In genomic region chr15:48406911-48407310, GRCh38 we compare ENCODE assay signal across 14 cellular contexts.
DNase-seq lines count a peak whose midpoint lies in the region; ATAC-seq, FAIRE-seq and TF ChIP-seq lines count a peak whose summit lies in the region.
"Had no signal": no experiment of that assay in that cellular context is flagged by ENCODE, and none has a peak within 500 bp of the region (broad histone marks: within the 10 kb centered on the region; RNA-seq: fewer than 3 reads in every experiment).

No MANE protein-coding gene starts in this region.

- CTCF ChIA-PET in endothelial cell of umbilical vein (lab: Charles Lee): interaction anchor here (0.7 to 2.6 kb wide), 8 partner anchors 9 to 48 kb away, joined by 3 to 16 read pairs (median 4); no protein-coding TSS in a partner anchor

- H3K36me3 ChIP-seq in endothelial cell of umbilical vein (ENCODE audit: control insufficient read depth in 2 of 2, extremely low read depth in 1 of 2, insufficient read depth in 2 of 2, low read length in 2 of 2): peaks cover 2 to 3% of the 10 kb centered on the region in 2 experiments
- H3K36me3 ChIP-seq in gastrocnemius medialis: no peaks in the 10 kb centered on the region
- H3K36me3 ChIP-seq: transverse colon had no signal

- POLR2A ChIA-PET in endothelial cell of umbilical vein (lab: Charles Lee): interaction anchor here (0.6 to 0.8 kb wide), 2 partner anchors 10 to 14 kb away, joined by 3 to 4 read pairs; no protein-coding TSS in a partner anchor

- no TSS peak for BruUV-seq in endothelial cell of umbilical vein (replicated peaks; lab: Mats Ljungman, UMichigan)

- H3K4me2 ChIP-seq in endothelial cell of umbilical vein (ENCODE audit: insufficient read depth, low read length): no peak overlapping the region
- H3K4me2 ChIP-seq: A549 had no signal

- H2AFZ ChIP-seq in endothelial cell of umbilical vein (ENCODE audit: low read depth, low read length): no peak overlapping the region

- no peak overlapping the region for H3K4me3 ChIP-seq in endothelial cell of umbilical vein (replicated peaks in 1 of 3; ENCODE audit: insufficient read depth in 1 of 3, low read depth in 1 of 3, low read length in 3 of 3)
- no peak overlapping the region for H3K4me3 ChIP-seq in gastrocnemius medialis
- H3K4me3 ChIP-seq: A549, coronary artery, transverse colon had no signal

- ATAC-seq in gastrocnemius medialis (no peak), GM18907 (IDR thresholded peaks at IDR 0.05; ENCODE audit: unreplicated experiment) (no peak), GM18498 (IDR thresholded peaks at IDR 0.05; ENCODE audit: unreplicated experiment) (no peak)
- ATAC-seq: A549 had no signal

- in situ Hi-C loops in gastrocnemius medialis (cut with MboI; ENCODE audit: low sequenced_read_pairs in 4 of 4): no loop called here

- H3K27ac ChIP-seq in endothelial cell of umbilical vein (ENCODE audit: insufficient read depth, low read depth, low read length) (no peak overlapping the region), gastrocnemius medialis (peak overlapping the region in 3 of 4 donors; percentile 41 to 55 (median 52))
- H3K27ac ChIP-seq: A549, neutrophil, RWPE1, transverse colon had no signal

- no peak for FAIRE-seq in endothelial cell of umbilical vein (lab: Jason Lieb, UNC)
- FAIRE-seq: A549 had no signal

- intact Hi-C loops in endothelial cell of umbilical vein (cut with micrococcal nuclease) (no loop called here), gastrocnemius medialis (cut with DNase I; ENCODE audit: low total_unique reads) (no loop called here)

- H3K4me1 ChIP-seq in endothelial cell of umbilical vein (ENCODE audit: control insufficient read depth, extremely low read depth, insufficient read depth, low read length) (peaks cover 9% of the 10 kb centered on the region), gastrocnemius medialis (no peaks in the 10 kb centered on the region)
- H3K4me1 ChIP-seq: A549, transverse colon had no signal

- DNase-seq in NCI-H82 (lab: John Stamatoyannopoulos, UW) (peak; percentile 11), NCI-H82 treated with DMSO at 0.1 percent for 48 hours (lab: John Stamatoyannopoulos, UW; ENCODE audit: unreplicated experiment) (no peak), NCI-H69 (lab: John Stamatoyannopoulos, UW) (peak; percentile 9), endothelial cell of umbilical vein (ENCODE audit: low read depth, low spot score) (no peak), gastrocnemius medialis (no peak), SIG-M5 (lab: John Stamatoyannopoulos, UW) (no peak)
- DNase-seq: T1000, transverse colon had no signal

- H3K9me3 ChIP-seq in endothelial cell of umbilical vein (replicated peaks; ENCODE audit: control insufficient read depth, insufficient read depth, low read length) (no peaks in the 10 kb centered on the region), gastrocnemius medialis (no peaks in the 10 kb centered on the region)
- H3K9me3 ChIP-seq: A549, neutrophil, transverse colon had no signal

- dilution Hi-C loops in endothelial cell of umbilical vein (cut with MboI; ENCODE audit: extremely low pct_ligation_motif_present, low sequenced_read_pairs): no loop called here

- peak; percentile 25 to 31 for TF ChIP-seq CTCF in endothelial cell of umbilical vein (IDR thresholded peaks at IDR 0.05; ENCODE audit: extremely low read depth in 1 of 2, insufficient read depth in 1 of 2, low read depth in 1 of 2, low read length in 2 of 2)
- TF ChIP-seq CTCF in gastrocnemius medialis (IDR thresholded peaks at IDR 0.05 in 4 of 5, conservative IDR thresholded peaks at IDR 0.05 in 1 of 5): no peak

- TF ChIP-seq POLR2A in endothelial cell of umbilical vein (IDR thresholded peaks at IDR 0.05; ENCODE audit: low read depth, low read length) (no peak), gastrocnemius medialis (IDR thresholded peaks at IDR 0.05) (no peak)

- H3K79me2 ChIP-seq in endothelial cell of umbilical vein (ENCODE audit: control insufficient read depth, insufficient read depth, low read length): no peaks in the 10 kb centered on the region

- no peak overlapping the region for H3K9ac ChIP-seq in endothelial cell of umbilical vein (replicated peaks; ENCODE audit: extremely low read depth, insufficient read depth, low read length)

- no peaks in the 10 kb centered on the region for H4K20me1 ChIP-seq in endothelial cell of umbilical vein (replicated peaks; ENCODE audit: control insufficient read depth, extremely low read depth, insufficient read depth, low read length)

- H3K27me3 ChIP-seq in endothelial cell of umbilical vein (ENCODE audit: control insufficient read depth in 2 of 2, insufficient read depth in 2 of 2, low read length in 2 of 2) (no peaks in the 10 kb centered on the region), gastrocnemius medialis (no peaks in the 10 kb centered on the region)
- H3K27me3 ChIP-seq: neutrophil, transverse colon had no signal

- H3K9me1 ChIP-seq in endothelial cell of umbilical vein (replicated peaks; ENCODE audit: control insufficient read depth, extremely low read depth, insufficient read depth, low read length): no peaks in the 10 kb centered on the region

TF ChIP-seq in endothelial cell of umbilical vein, 7 proteins besides CTCF, POLR2A, EP300 and RAD21:
- TF ChIP-seq EZH2 (IDR thresholded peaks at IDR 0.05; ENCODE audit: borderline replicate concordance, low read depth, low read length, severe bottlenecking) (no peak), GATA2 (IDR thresholded peaks at IDR 0.05; ENCODE audit: insufficient read depth, insufficient read length, low read depth, low read length) (no peak), JUN (IDR thresholded peaks at IDR 0.05; ENCODE audit: borderline replicate concordance, insufficient read depth, insufficient read length, low read depth) (no peak), FOS (IDR thresholded peaks at IDR 0.05; ENCODE audit: borderline replicate concordance, insufficient read depth, low read length) (no peak), MYC (IDR thresholded peaks at IDR 0.05; ENCODE audit: low read depth, low read length) (no peak), POLR2AphosphoS5 (IDR thresholded peaks at IDR 0.05; ENCODE audit: insufficient read depth, low read depth, low read length) (no peak), MAX (IDR thresholded peaks at IDR 0.05; ENCODE audit: insufficient read depth, insufficient read length) (no peak)

Comparison
In these comparisons a context has a peak if more than half of its experiments do, and no peak if none do; other contexts are left out.
1. DNase-seq: peak in NCI-H82 (single experiment) and NCI-H69 (single experiment); none in NCI-H82 treated with DMSO at 0.1 percent for 48 hours (single experiment), endothelial cell of umbilical vein (single experiment), gastrocnemius medialis (0 of 2) and SIG-M5 (single experiment).
2. CTCF ChIP-seq: peak in endothelial cell of umbilical vein (2 of 2); none in gastrocnemius medialis (0 of 5).